In the genomic region with DNA sequence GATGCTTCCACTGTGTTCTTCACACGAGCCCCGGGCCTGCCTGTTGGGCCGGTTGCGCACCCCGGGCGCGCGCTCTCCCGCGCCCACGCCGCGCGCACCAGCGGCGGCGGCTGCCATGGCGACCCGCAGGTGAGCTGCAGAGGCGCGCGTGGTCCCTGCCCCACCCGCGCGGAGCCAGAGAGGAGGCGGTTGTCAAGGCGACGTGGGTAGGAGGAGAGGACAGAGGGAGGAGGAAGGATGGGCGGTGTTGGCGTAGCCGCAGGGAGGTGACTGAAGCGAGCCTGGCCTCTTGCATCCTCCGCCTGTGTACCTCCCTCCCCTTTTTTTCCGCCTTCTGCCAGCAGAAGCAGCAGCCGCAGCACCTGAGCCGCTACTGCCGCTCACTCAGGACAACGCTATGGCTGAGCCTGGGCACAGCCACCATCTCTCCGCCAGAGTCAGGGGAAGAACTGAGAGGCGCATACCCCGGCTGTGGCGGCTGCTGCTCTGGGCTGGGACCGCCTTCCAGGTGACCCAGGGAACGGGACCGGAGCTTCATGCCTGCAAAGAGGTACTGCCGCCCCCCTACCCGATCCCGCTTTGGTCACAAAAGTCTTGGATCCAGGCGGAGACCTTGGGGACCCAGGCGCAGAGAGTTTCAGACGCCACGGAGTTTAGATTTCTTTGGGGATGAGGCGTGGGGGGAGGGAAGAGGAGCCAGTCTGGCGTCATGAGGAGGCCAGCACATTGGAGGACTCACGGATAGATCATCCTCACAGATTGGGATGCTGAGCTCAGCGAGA, we compare ENCODE assay signal across 8 cellular contexts. TPM values are rescaled to one million over a fixed set of nuclear protein-coding genes. Genes with fewer than 3 reads are reported as not detected.
DNase-seq lines count a peak whose midpoint lies in the region; ATAC-seq, FAIRE-seq and TF ChIP-seq lines count a peak whose summit lies in the region.

A gene with protein sequence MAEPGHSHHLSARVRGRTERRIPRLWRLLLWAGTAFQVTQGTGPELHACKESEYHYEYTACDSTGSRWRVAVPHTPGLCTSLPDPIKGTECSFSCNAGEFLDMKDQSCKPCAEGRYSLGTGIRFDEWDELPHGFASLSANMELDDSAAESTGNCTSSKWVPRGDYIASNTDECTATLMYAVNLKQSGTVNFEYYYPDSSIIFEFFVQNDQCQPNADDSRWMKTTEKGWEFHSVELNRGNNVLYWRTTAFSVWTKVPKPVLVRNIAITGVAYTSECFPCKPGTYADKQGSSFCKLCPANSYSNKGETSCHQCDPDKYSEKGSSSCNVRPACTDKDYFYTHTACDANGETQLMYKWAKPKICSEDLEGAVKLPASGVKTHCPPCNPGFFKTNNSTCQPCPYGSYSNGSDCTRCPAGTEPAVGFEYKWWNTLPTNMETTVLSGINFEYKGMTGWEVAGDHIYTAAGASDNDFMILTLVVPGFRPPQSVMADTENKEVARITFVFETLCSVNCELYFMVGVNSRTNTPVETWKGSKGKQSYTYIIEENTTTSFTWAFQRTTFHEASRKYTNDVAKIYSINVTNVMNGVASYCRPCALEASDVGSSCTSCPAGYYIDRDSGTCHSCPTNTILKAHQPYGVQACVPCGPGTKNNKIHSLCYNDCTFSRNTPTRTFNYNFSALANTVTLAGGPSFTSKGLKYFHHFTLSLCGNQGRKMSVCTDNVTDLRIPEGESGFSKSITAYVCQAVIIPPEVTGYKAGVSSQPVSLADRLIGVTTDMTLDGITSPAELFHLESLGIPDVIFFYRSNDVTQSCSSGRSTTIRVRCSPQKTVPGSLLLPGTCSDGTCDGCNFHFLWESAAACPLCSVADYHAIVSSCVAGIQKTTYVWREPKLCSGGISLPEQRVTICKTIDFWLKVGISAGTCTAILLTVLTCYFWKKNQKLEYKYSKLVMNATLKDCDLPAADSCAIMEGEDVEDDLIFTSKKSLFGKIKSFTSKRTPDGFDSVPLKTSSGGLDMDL (plus strand): TSS at position 329 of the 782 bp plus-strand sequence. CDS start 69 bp downstream, at position 398.

- no peak for FAIRE-seq in H1 (lab: Jason Lieb, UNC)

- no peak within 1 kb of the TSS; a peak in 1 of 7 replicates for H3K9ac ChIP-seq in H1 (replicated peaks in 1 of 4; ENCODE audit: extremely low read depth in 1 of 4, low read depth in 3 of 4, low read length in 3 of 4)
- H3K9ac ChIP-seq in mucosa of stomach (ENCODE audit: low read length): peak within 1 kb of the TSS; percentile 65

- no peak for TF ChIP-seq RAD21 in H1 (IDR thresholded peaks at IDR 0.05 in 1 of 2, conservative IDR thresholded peaks at IDR 0.05 in 1 of 2; ENCODE audit: low read depth in 2 of 2, low read length in 2 of 2)

- no peak within 1 kb of the TSS for H2BK15ac ChIP-seq in H1 (ENCODE audit: low read length)

- H4K8ac ChIP-seq in H1 (ENCODE audit: extremely low read depth, insufficient read depth, low read length): peak within 1 kb of the TSS; percentile 11; the same call in 1 of the 2 replicates

- H3K36me3 Mint-ChIP-seq in activated CD8-positive, alpha-beta memory T cell treated with anti-CD3 and anti-CD28 coated beads, Interleukin-2, amount 10 ng/mL, durations not matched to agents 7 days and 5 days: no peaks in the 10 kb centered on the region

- peak within 1 kb of the TSS; percentile 35 for H3K4me3 ChIP-seq in H7 (ENCODE audit: insufficient read depth, low read depth, low read length)
- H3K4me3 ChIP-seq in H1 (ENCODE audit: extremely low read depth in 1 of 4, insufficient read depth in 2 of 4, low read depth in 3 of 4, low read length in 4 of 4): peak within 1 kb of the TSS; percentile 50 to 72 (median 58)
- H3K4me3 ChIP-seq in mucosa of stomach (ENCODE audit: low read length): peak within 1 kb of the TSS; percentile 66

- no peak within 1 kb of the TSS for H2AK5ac ChIP-seq in H1 (ENCODE audit: low read depth, low read length)

- peak within 1 kb of the TSS; percentile 77 for H3K4me3 Mint-ChIP-seq in activated CD8-positive, alpha-beta memory T cell treated with anti-CD3 and anti-CD28 coated beads, Interleukin-2, amount 10 ng/mL, durations not matched to agents 7 days and 5 days

- TF ChIP-seq EP300 in H1 (IDR thresholded peaks at IDR 0.05; ENCODE audit: borderline replicate concordance in 1 of 2, low read depth in 2 of 2, low read length in 2 of 2): no peak

- H3K9me3 ChIP-seq in H1 (ENCODE audit: insufficient read depth in 2 of 2, low read depth in 1 of 2, low read length in 1 of 2) (no peaks in the 10 kb centered on the region), mucosa of stomach (ENCODE audit: control insufficient read depth, low read length) (no peaks in the 10 kb centered on the region)

- no peaks in the 10 kb centered on the region for H3K9me3 Mint-ChIP-seq in activated CD8-positive, alpha-beta memory T cell treated with anti-CD3 and anti-CD28 coated beads, Interleukin-2, amount 10 ng/mL, durations not matched to agents 7 days and 5 days (ENCODE audit: low read depth)

- CTCF ChIA-PET in activated CD8-positive, alpha-beta memory T cell treated with anti-CD3 and anti-CD28 coated beads, Interleukin-2, amount 10 ng/mL, durations not matched to agents 7 days and 5 days (lab: Charles Lee): interaction anchor here (1.0 to 8.2 kb wide), 8 partner anchors 13 to 419 kb away, joined by 3 to 114 read pairs (median 6); a partner anchor contains a TSS
- CTCF ChIA-PET in H1 (lab: Charles Lee; ENCODE audit: partially characterized antibody): interaction anchor here (0.9 to 2.2 kb wide), 10 partner anchors 9 to 145 kb away, joined by 3 to 11 read pairs (median 4); no protein-coding TSS in a partner anchor

- no peak within 1 kb of the TSS for H2BK5ac ChIP-seq in H1 (ENCODE audit: low read depth, low read length)

- H2BK12ac ChIP-seq in H1 (ENCODE audit: low read depth, low read length): no peak within 1 kb of the TSS

- H2BK20ac ChIP-seq in H1 (ENCODE audit: low read length): no peak within 1 kb of the TSS

- H3K56ac ChIP-seq in H1 (replicated peaks; ENCODE audit: insufficient read length, low read depth, low read length): no peak within 1 kb of the TSS

- no peak within 1 kb of the TSS for H3K23ac ChIP-seq in H1 (ENCODE audit: insufficient read length)

- TF ChIP-seq CTCF in H1 (IDR thresholded peaks at IDR 0.05; ENCODE audit: control extremely low read depth in 1 of 3, insufficient read depth in 1 of 3, low read depth in 1 of 3, low read length in 3 of 3): no peak

- H3K4me1 ChIP-seq in H1 (replicated peaks in 1 of 4; ENCODE audit: control insufficient read depth in 3 of 4, insufficient read depth in 4 of 4, low read length in 3 of 4) (peaks cover 0 to 9% (median 3%) of the 10 kb centered on the region in 4 experiments; a peak in 4 of 7 replicates), mucosa of stomach (ENCODE audit: control insufficient read depth, insufficient read depth, low read length) (peaks cover 42% of the 10 kb centered on the region)

- DNase-seq in COR-L47 (lab: John Stamatoyannopoulos, UW) (peak; percentile 96), H7 (peak; percentile 82), NCI-H2196 (lab: John Stamatoyannopoulos, UW; ENCODE audit: unreplicated experiment) (peak; percentile 79), H1 (ENCODE audit: low read depth in 1 of 2, low spot score in 2 of 2) (peak in 1 of 2 experiments; percentile 73), AG08395 (ENCODE audit: low spot score) (no peak)
- peak; percentile 91 for DNase-seq in activated CD8-positive, alpha-beta memory T cell treated with anti-CD3 and anti-CD28 coated beads, Interleukin-2, amount 10 ng/mL, durations not matched to agents 7 days and 5 days
- DNase-seq in stimulated activated CD8-positive, alpha-beta memory T cell treated with anti-CD3 and anti-CD28 coated beads, Interleukin-4, amount 100 ng/mL, for 24 hours (ENCODE audit: low read depth): peak; percentile 70

- H2AFZ ChIP-seq in H1 (ENCODE audit: low read length): peak within 1 kb of the TSS; percentile 75

- H3K27ac Mint-ChIP-seq in activated CD8-positive, alpha-beta memory T cell treated with anti-CD3 and anti-CD28 coated beads, Interleukin-2, amount 10 ng/mL, durations not matched to agents 7 days and 5 days: peak within 1 kb of the TSS; percentile 48

- H3K4me2 ChIP-seq in H1 (ENCODE audit: insufficient read depth in 1 of 2, low read depth in 2 of 2, low read length in 2 of 2): peak within 1 kb of the TSS; percentile 88 to 90

- no peak within 1 kb of the TSS for H3K4ac ChIP-seq in H1 (replicated peaks; ENCODE audit: insufficient read length, low read depth, low read length)

- WGBS in H1 (ENCODE audit: extremely low coverage in 1 of 2, insufficient coverage in 1 of 2, insufficient read length in 1 of 2, insufficient replicate concordance in 2 of 2, low coverage in 1 of 2, low lambda C conversion rate in 2 of 2, missing lambda C conversion rate in 1 of 2), 2 experiments: 2% methylated on average over 51 of the region's 56 CpGs; no CpG with 5 or more reads in 1 of the 2 experiments

- 0 out of 2 replicates have a peak within 1 kb of the TSS, but pooled peaks have one; percentile 28 for H3K18ac ChIP-seq in H1 (ENCODE audit: extremely low read depth, low read length)

- H4K20me1 ChIP-seq in H1 (replicated peaks in 1 of 2; ENCODE audit: control insufficient read depth in 1 of 2, insufficient read depth in 2 of 2, low read length in 2 of 2): no peaks in the 10 kb centered on the region

- no peaks in the 10 kb centered on the region for H3K79me1 ChIP-seq in H1 (ENCODE audit: low read depth, low read length)

- ATAC-seq in activated CD8-positive, alpha-beta memory T cell treated with anti-CD3 and anti-CD28 coated beads, Interleukin-2, amount 10 ng/mL, durations not matched to agents 7 days and 5 days: peak; percentile 88

- peaks cover 59% of the 10 kb centered on the region for H3K27me3 ChIP-seq in H7 (ENCODE audit: control insufficient read depth, insufficient read depth, low read length)
- H3K27me3 ChIP-seq in H1 (replicated peaks in 1 of 4; ENCODE audit: control insufficient read depth in 3 of 4, extremely low read depth in 1 of 4, insufficient read depth in 3 of 4, low read length in 3 of 4): peaks cover 15 to 45% (median 32%) of the 10 kb centered on the region in 4 experiments
- peaks cover 12% of the 10 kb centered on the region for H3K27me3 ChIP-seq in mucosa of stomach (ENCODE audit: control insufficient read depth, insufficient read depth, low read length)

- no peak within 1 kb of the TSS for H4K91ac ChIP-seq in H1 (replicated peaks; ENCODE audit: insufficient read length, low read length)

- no peak within 1 kb of the TSS for H3K14ac ChIP-seq in H1 (ENCODE audit: insufficient read length)

- no peak for TF ChIP-seq POLR2A in H1 (IDR thresholded peaks at IDR 0.05; ENCODE audit: control extremely low read depth in 1 of 2, low read depth in 2 of 2, low read length in 2 of 2)

- POLR2A ChIA-PET in H1 (lab: Charles Lee; ENCODE audit: partially characterized antibody): interaction anchor here (0.6 to 8.6 kb wide), 4 partner anchors 9 to 151 kb away, joined by 3 to 106 read pairs (median 4); a partner anchor contains a TSS

- H3K4me1 Mint-ChIP-seq in activated CD8-positive, alpha-beta memory T cell treated with anti-CD3 and anti-CD28 coated beads, Interleukin-2, amount 10 ng/mL, durations not matched to agents 7 days and 5 days: peaks cover 28% of the 10 kb centered on the region

- no peak within 1 kb of the TSS for H4K5ac ChIP-seq in H1 (ENCODE audit: insufficient read length, low read depth, low read length)

- no peak within 1 kb of the TSS for H3K27ac ChIP-seq in H1 (ENCODE audit: low read depth, low read length)

- no peak within 1 kb of the TSS for H2BK120ac ChIP-seq in H1 (replicated peaks; ENCODE audit: low read depth, low read length)

- no peaks in the 10 kb centered on the region for H3K79me2 ChIP-seq in H1 (ENCODE audit: control insufficient read depth in 1 of 2, insufficient read depth in 2 of 2, low read length in 2 of 2)

- H3K23me2 ChIP-seq in H1 (ENCODE audit: low read depth, low read length): peaks cover 11% of the 10 kb centered on the region

- no peaks in the 10 kb centered on the region for H3K36me3 ChIP-seq in H7 (replicated peaks; ENCODE audit: control insufficient read depth, insufficient read depth, low read length)
- no peaks in the 10 kb centered on the region; a peak in 1 of 8 replicates for H3K36me3 ChIP-seq in H1 (ENCODE audit: control insufficient read depth in 2 of 4, insufficient read depth in 4 of 4, low read length in 3 of 4)
- no peaks in the 10 kb centered on the region for H3K36me3 ChIP-seq in mucosa of stomach (ENCODE audit: control insufficient read depth, insufficient read depth, low read length)

- peaks cover 31% of the 10 kb centered on the region for H3K27me3 Mint-ChIP-seq in activated CD8-positive, alpha-beta memory T cell treated with anti-CD3 and anti-CD28 coated beads, Interleukin-2, amount 10 ng/mL, durations not matched to agents 7 days and 5 days

RNA-seq across cellular contexts. Expression of the gene that starts here (rescaled TPM):
- 0.07 and 0.10 TPM in 2 replicates for total RNA-seq in H7 (2014; rRNA removed; shearing (Covaris generic))
- 10 to 100 TPM in 1 of 2 experiments, 1 to 10 TPM in 1; 4.5 to 11.9 TPM for total RNA-seq in activated CD8-positive, alpha-beta memory T cell treated with anti-CD3 and anti-CD28 coated beads, Interleukin-2, amount 10 ng/mL, durations not matched to agents 7 days and 5 days
- total RNA-seq in H1 (2021; fragmentation: NEBNext Ultra II Directional; extraction: Animal tissue kit (Norgen Biotek cat#: 25700)): 1.2 TPM in 2 replicates
- polyA plus RNA-seq in H1 (2011; rRNA removed): 2.5 and 3.1 TPM in 2 replicates
- polyA plus RNA-seq in H1 (2011; cell fraction: cytosol; rRNA removed): 2.5 TPM
- 4.4 TPM for polyA plus RNA-seq in H1 (2011; cell fraction: nucleus; rRNA removed)
- polyA plus RNA-seq in H1 (2012, experiment 1 of 2): 0.62 to 1.2 TPM (median 0.89 TPM) in 4 replicates
- polyA plus RNA-seq in H1 (2012, experiment 2 of 2): 0.92 TPM
- 1.3 TPM for polyA plus RNA-seq in H1 (2013, experiment 1 of 2)
- polyA plus RNA-seq in H1 (2013, experiment 2 of 2): 1.0 TPM
- polyA minus RNA-seq in H1 (2011; rRNA and poly(A)+ RNA removed): 2.1 and 4.1 TPM in 2 replicates
- polyA minus RNA-seq in H1 (2011; cell fraction: cytosol; rRNA and poly(A)+ RNA removed): 1.2 TPM
- 1.7 TPM for polyA minus RNA-seq in H1 (2011; cell fraction: nucleus; rRNA and poly(A)+ RNA removed)

Comparison
In these comparisons a context has a peak if more than half of its experiments do, and no peak if none do; other contexts are left out.
1. Peak in DNase-seq and H3K4me3 ChIP-seq in H7; RNA of the gene not detected or under 1 TPM.